In genomic region chr6:42960243-42961019, GRCh38 we compare ENCODE assay signal across 8 cellular contexts.
DNase-seq lines count a peak whose midpoint lies in the region; ATAC-seq lines count a peak whose summit lies in the region.

Gene GNMT, plus strand, starts transcription at chr6:42960754. Its CDS starts 14 bp downstream, at chr6:42960768.

- no peak within 1 kb of the TSS for H3K27ac Mint-ChIP-seq in stimulated activated effector memory CD8-positive, alpha-beta T cell treated with anti-CD3 and anti-CD28 coated beads, Interleukin-12 subunit alpha, Interleukin-12 subunit beta, amount 100 ng/mL, for 72 hours

- H3K4me1 Mint-ChIP-seq in stimulated activated effector memory CD8-positive, alpha-beta T cell treated with anti-CD3 and anti-CD28 coated beads, Interleukin-12 subunit alpha, Interleukin-12 subunit beta, amount 100 ng/mL, for 72 hours: peaks cover 17% of the 10 kb centered on the region

- no peaks in the 10 kb centered on the region for H3K36me3 ChIP-seq in ACC112 (ENCODE audit: insufficient read depth, low read length)

- H3K9me3 Mint-ChIP-seq in stimulated activated effector memory CD8-positive, alpha-beta T cell treated with anti-CD3 and anti-CD28 coated beads, Interleukin-12 subunit alpha, Interleukin-12 subunit beta, amount 100 ng/mL, for 72 hours: no peaks in the 10 kb centered on the region

- peak within 1 kb of the TSS; percentile 72 for H3K4me3 ChIP-seq in ACC112 (ENCODE audit: low read depth, low read length)

- peaks cover 4% of the 10 kb centered on the region for H3K4me1 ChIP-seq in ACC112 (ENCODE audit: control insufficient read depth, insufficient read depth, low read length, unreplicated experiment)

- H3K79me2 ChIP-seq in ACC112 (ENCODE audit: control insufficient read depth, insufficient read depth, low read length, unreplicated experiment): no peaks in the 10 kb centered on the region

- H2AFZ ChIP-seq in ACC112 (ENCODE audit: low read length, unreplicated experiment): no peak within 1 kb of the TSS

- peak within 1 kb of the TSS; percentile 69 for H3K4me3 Mint-ChIP-seq in stimulated activated effector memory CD8-positive, alpha-beta T cell treated with anti-CD3 and anti-CD28 coated beads, Interleukin-12 subunit alpha, Interleukin-12 subunit beta, amount 100 ng/mL, for 72 hours

- H3K27ac ChIP-seq in ACC112 (ENCODE audit: low read depth, low read length): no peak within 1 kb of the TSS

- ATAC-seq in HG02642 (IDR thresholded peaks at IDR 0.05; ENCODE audit: poor library complexity, unreplicated experiment): peak; percentile 55
- peak; percentile 72 for ATAC-seq in stimulated activated effector memory CD8-positive, alpha-beta T cell treated with anti-CD3 and anti-CD28 coated beads, Interleukin-12 subunit alpha, Interleukin-12 subunit beta, amount 100 ng/mL, for 72 hours
- no peak for ATAC-seq in GM18868 (IDR thresholded peaks at IDR 0.05; ENCODE audit: unreplicated experiment)

- peaks cover 14% of the 10 kb centered on the region for H3K36me3 Mint-ChIP-seq in stimulated activated effector memory CD8-positive, alpha-beta T cell treated with anti-CD3 and anti-CD28 coated beads, Interleukin-12 subunit alpha, Interleukin-12 subunit beta, amount 100 ng/mL, for 72 hours

- DNase-seq in T-helper 2 cell: peak in 3 of 5 experiments; percentile 10 to 24 (median 19)
- peak; percentile 52 for DNase-seq in cerebellar cortex (ENCODE audit: low spot score)
- DNase-seq in left kidney (ENCODE audit: low read depth, low spot score): peak; percentile 83
- DNase-seq in stimulated activated effector memory CD8-positive, alpha-beta T cell treated with anti-CD3 and anti-CD28 coated beads, Interleukin-12 subunit alpha, Interleukin-12 subunit beta, amount 100 ng/mL, for 72 hours (ENCODE audit: low spot score in 2 of 2): no peak
- DNase-seq in SW 1271 (lab: John Stamatoyannopoulos, UW): no peak

- H3K27me3 ChIP-seq in ACC112 (ENCODE audit: insufficient read depth, low read length): no peaks in the 10 kb centered on the region

Comparison
In these comparisons a context has a peak if more than half of its experiments do, and no peak if none do; other contexts are left out.
1. DNase-seq: peak in T-helper 2 cell (3 of 5), cerebellar cortex (single experiment) and left kidney (single experiment); none in stimulated activated effector memory CD8-positive, alpha-beta T cell treated with anti-CD3 and anti-CD28 coated beads, Interleukin-12 subunit alpha, Interleukin-12 subunit beta, amount 100 ng/mL, for 72 hours (0 of 2) and SW 1271 (0 of 2).